Comparison of ENCODE assay signal across 1 cellular context in the genomic region with DNA sequence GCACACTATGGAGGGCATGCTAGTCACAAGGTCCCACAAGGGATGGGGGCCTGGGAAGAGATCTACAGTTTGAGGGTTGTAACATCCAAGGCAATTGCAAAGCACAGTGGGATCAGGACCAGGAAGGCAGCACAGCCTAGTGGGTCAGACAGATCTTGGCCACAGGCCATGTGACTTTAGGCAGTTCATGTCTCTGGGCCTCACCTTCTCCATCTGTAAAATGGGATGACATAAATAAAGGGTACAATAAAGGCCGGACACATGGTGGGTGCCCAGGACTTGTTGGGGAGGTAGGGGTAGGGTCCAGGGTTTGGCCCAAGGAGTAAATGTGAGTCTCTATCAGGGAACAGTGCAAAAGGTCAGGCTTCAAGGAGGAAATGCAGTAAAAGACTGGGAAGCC.
TF ChIP-seq lines count a peak whose summit lies in the region.

No MANE protein-coding gene starts in this region.

TF ChIP-seq in K562, 482 proteins besides CTCF, POLR2A, EP300 and RAD21:
- TF ChIP-seq SMAD1 (IDR thresholded peaks at IDR 0.05; ENCODE audit: low read depth, low read length, partially characterized antibody) (no peak), BCOR (IDR thresholded peaks at IDR 0.05) (no peak), MED1 (CRISPR knock-in tag; IDR thresholded peaks at IDR 0.05; ENCODE audit: borderline replicate concordance) (no peak), RBM25 (IDR thresholded peaks at IDR 0.05; ENCODE audit: low read depth, low read length, severe bottlenecking) (peak; percentile 56)
